1 cellular context compared by ENCODE assay signal in genomic region chr14:102437997-102438922, GRCh38.
TF ChIP-seq lines count a peak whose summit lies in the region.

No MANE protein-coding gene starts in this region.

TF ChIP-seq in H1, 55 proteins besides CTCF, POLR2A, EP300 and RAD21 (continued from another document):
- TF ChIP-seq TBP (IDR thresholded peaks at IDR 0.05; ENCODE audit: low read depth, low read length) (peak; percentile 35; the same call in 1 of the 2 replicates), RNF2 (IDR thresholded peaks at IDR 0.05; ENCODE audit: borderline replicate concordance, low read depth, low read length, missing control alignments, poor library complexity, severe bottlenecking) (no peak), TAF1 (IDR thresholded peaks at IDR 0.05; ENCODE audit: low read depth, low read length) (0 out of 2 replicates have a peak, but pooled peaks have one; percentile 47), MAX (IDR thresholded peaks at IDR 0.05) (peak; percentile 66)
TF ChIP-seq in H1: peak in this region for 9.
